In the genomic region with DNA sequence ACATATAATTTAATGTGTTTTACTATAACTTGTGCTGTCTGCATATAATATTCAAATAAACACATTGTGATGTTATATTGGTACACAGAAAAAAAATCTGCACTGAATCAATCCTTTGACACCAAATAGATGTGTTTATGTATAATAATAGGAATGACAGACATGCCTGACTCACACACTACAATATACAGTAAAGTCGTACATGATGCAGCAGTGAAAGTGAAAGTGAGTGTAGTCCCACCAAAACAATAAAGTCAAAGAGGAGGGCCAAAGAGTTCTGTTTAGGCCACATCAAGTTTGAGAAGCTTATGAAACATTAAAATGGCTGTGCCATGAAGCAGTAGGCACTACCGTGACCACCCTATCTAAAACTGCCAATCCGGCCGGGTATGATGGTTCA, we compare ENCODE assay signal across 1 cellular context.
TF ChIP-seq lines count a peak whose summit lies in the region.

No MANE protein-coding gene starts in this region.

TF ChIP-seq in HepG2, 621 proteins besides CTCF, POLR2A, EP300 and RAD21 (continued from another document):
- TF ChIP-seq, protein P1, sequence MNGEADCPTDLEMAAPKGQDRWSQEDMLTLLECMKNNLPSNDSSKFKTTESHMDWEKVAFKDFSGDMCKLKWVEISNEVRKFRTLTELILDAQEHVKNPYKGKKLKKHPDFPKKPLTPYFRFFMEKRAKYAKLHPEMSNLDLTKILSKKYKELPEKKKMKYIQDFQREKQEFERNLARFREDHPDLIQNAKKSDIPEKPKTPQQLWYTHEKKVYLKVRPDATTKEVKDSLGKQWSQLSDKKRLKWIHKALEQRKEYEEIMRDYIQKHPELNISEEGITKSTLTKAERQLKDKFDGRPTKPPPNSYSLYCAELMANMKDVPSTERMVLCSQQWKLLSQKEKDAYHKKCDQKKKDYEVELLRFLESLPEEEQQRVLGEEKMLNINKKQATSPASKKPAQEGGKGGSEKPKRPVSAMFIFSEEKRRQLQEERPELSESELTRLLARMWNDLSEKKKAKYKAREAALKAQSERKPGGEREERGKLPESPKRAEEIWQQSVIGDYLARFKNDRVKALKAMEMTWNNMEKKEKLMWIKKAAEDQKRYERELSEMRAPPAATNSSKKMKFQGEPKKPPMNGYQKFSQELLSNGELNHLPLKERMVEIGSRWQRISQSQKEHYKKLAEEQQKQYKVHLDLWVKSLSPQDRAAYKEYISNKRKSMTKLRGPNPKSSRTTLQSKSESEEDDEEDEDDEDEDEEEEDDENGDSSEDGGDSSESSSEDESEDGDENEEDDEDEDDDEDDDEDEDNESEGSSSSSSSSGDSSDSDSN (CRISPR knock-in tag; IDR thresholded peaks at IDR 0.05): no peak
- TF ChIP-seq, protein P2, sequence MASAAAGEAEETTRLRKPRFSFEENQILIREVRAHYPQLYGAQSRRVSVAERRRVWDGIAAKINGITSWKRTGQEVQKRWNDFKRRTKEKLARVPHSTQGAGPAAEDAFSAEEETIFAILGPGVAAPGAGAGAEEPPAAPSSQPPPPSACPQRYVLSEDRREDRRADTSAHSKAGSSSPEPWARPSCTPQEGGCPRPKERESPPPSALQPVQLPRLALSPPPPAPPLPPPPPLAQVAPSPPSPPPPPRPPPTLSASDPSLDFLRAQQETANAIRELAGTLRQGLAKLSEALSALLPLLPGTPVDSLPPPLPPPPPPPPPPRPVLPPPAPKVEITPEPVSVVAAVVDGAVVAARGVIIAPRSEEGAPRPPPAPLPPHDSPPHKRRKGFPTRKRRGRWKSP (CRISPR knock-in tag; IDR thresholded peaks at IDR 0.05): no peak
- TF ChIP-seq PCBP2 (optimal IDR thresholded peaks at IDR 0.05; ENCODE audit: low read depth, low read length, poor library complexity, severe bottlenecking) (no peak), POGZ (CRISPR knock-in tag; IDR thresholded peaks at IDR 0.05) (no peak), ZKSCAN1 (IDR thresholded peaks at IDR 0.05; ENCODE audit: low read length) (no peak)
- TF ChIP-seq, protein P3, sequence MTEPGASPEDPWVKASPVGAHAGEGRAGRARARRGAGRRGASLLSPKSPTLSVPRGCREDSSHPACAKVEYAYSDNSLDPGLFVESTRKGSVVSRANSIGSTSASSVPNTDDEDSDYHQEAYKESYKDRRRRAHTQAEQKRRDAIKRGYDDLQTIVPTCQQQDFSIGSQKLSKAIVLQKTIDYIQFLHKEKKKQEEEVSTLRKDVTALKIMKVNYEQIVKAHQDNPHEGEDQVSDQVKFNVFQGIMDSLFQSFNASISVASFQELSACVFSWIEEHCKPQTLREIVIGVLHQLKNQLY (CRISPR knock-in tag; IDR thresholded peaks at IDR 0.05): no peak
